In genomic region chr11:65426839-65427690, GRCh38 we compare ENCODE assay signal across 8 cellular contexts. TPM values are rescaled to one million over a fixed set of nuclear protein-coding genes. Genes with fewer than 3 reads are reported as not detected.
DNase-seq lines count a peak whose midpoint lies in the region; ATAC-seq and TF ChIP-seq lines count a peak whose summit lies in the region.

No MANE protein-coding gene starts in this region.

- WGBS in heart right ventricle, 2 donors = 5 to 6% methylated on average over 10 of the region's 10 CpGs

- H3K36me3 Mint-ChIP-seq in activated naive CD4-positive, alpha-beta T cell treated with anti-CD3 and anti-CD28 coated beads, Interleukin-2, amount 50 U/mL, for 72 hours = peaks cover 58 to 63% of the 10 kb centered on the region in 2 donors

- peak; percentile 3 to 10 for ATAC-seq in activated naive CD4-positive, alpha-beta T cell treated with anti-CD3 and anti-CD28 coated beads, Interleukin-2, amount 50 U/mL, for 72 hours
- peak in 4 of 8 donors; percentile 0 to 5 (median 0) for ATAC-seq in heart right ventricle
- peak in 1 of 2 donors; percentile 9 for ATAC-seq in gastrocnemius medialis
- ATAC-seq in HG03469 (IDR thresholded peaks at IDR 0.05; ENCODE audit: unreplicated experiment) = no peak
- no peak for ATAC-seq in GM19035 (IDR thresholded peaks at IDR 0.05; ENCODE audit: unreplicated experiment)

- H3K27me3 ChIP-seq in heart right ventricle (no peaks in the 10 kb centered on the region), gastrocnemius medialis (no peaks in the 10 kb centered on the region)

- H3K9me3 ChIP-seq in heart right ventricle (no peaks in the 10 kb centered on the region), gastrocnemius medialis (no peaks in the 10 kb centered on the region)

- H3K27ac ChIP-seq in heart right ventricle (peak overlapping the region in 9 of 10 donors; percentile 29 to 100 (median 100)), gastrocnemius medialis (peak overlapping the region; percentile 98 to 100 (median 100))

- H3K27ac Mint-ChIP-seq in activated naive CD4-positive, alpha-beta T cell treated with anti-CD3 and anti-CD28 coated beads, Interleukin-2, amount 50 U/mL, for 72 hours = peak overlapping the region; percentile 99 to 100

- no peak for TF ChIP-seq CTCF in NB4 (IDR thresholded peaks at IDR 0.05; ENCODE audit: low read depth, low read length)
- no peak for TF ChIP-seq CTCF in heart right ventricle (IDR thresholded peaks at IDR 0.05)
- TF ChIP-seq CTCF in gastrocnemius medialis (IDR thresholded peaks at IDR 0.05 in 4 of 5, conservative IDR thresholded peaks at IDR 0.05 in 1 of 5) = no peak
- no peak for TF ChIP-seq CTCF in GM13977 (IDR thresholded peaks at IDR 0.05; ENCODE audit: extremely low read depth, insufficient read depth, missing control alignments)

- peaks cover 0 to 10% of the 10 kb centered on the region in 2 donors for H3K9me3 Mint-ChIP-seq in activated naive CD4-positive, alpha-beta T cell treated with anti-CD3 and anti-CD28 coated beads, Interleukin-2, amount 50 U/mL, for 72 hours

- in situ Hi-C loops in gastrocnemius medialis (cut with MboI; ENCODE audit: low sequenced_read_pairs in 4 of 4) = loop anchor here in 2 of 4 donors (10.0 kb wide), 2 partner anchors 48 to 78 kb away; no protein-coding TSS in a partner anchor
- in situ Hi-C loops in GM13977 (cut with MboI; ENCODE audit: low pct_unique_long_range_greater_than_20kb, low sequenced_read_pairs, unreplicated experiment) = loop anchor here (10.0 kb wide), 1 partner anchor 58 kb away; no protein-coding TSS in a partner anchor

- DNase-seq in DMS53 (lab: John Stamatoyannopoulos, UW) (peak; percentile 91), NB4 (ENCODE audit: low read depth) (peak; percentile 33), heart right ventricle (no peak), gastrocnemius medialis (peak in 1 of 2 donors; percentile 61), GM13977 (ENCODE audit: low spot score) (no peak)
- peak in 1 of 2 donors; percentile 70 for DNase-seq in activated naive CD4-positive, alpha-beta T cell treated with anti-CD3 and anti-CD28 coated beads, Interleukin-2, amount 50 U/mL, for 72 hours (ENCODE audit: low spot score in 2 of 2)

- TF ChIP-seq POLR2A in NB4 (IDR thresholded peaks at IDR 0.05; ENCODE audit: extremely low read depth, insufficient read length) (peak; percentile 16), gastrocnemius medialis (IDR thresholded peaks at IDR 0.05) (no peak)

- H3K4me1 ChIP-seq in heart right ventricle (peaks cover 8 to 58% (median 49%) of the 10 kb centered on the region in 9 donors), gastrocnemius medialis (peaks cover 38 to 40% of the 10 kb centered on the region in 2 donors)

- intact Hi-C loops in heart right ventricle (cut with DNase I) (loop anchor here in 1 of 10 donors (2.0 kb wide), 1 partner anchor 78 kb away; no protein-coding TSS in a partner anchor), gastrocnemius medialis (cut with DNase I; ENCODE audit: low total_unique reads) (no loop called here)

- H3K36me3 ChIP-seq in heart right ventricle = peaks cover 0 to 82% (median 41%) of the 10 kb centered on the region in 9 donors
- H3K36me3 ChIP-seq in gastrocnemius medialis = peaks cover 5 to 80% of the 10 kb centered on the region in 2 donors

- peak overlapping the region; percentile 76 for H3K4me3 ChIP-seq in NB4 (ENCODE audit: low read depth, low read length)
- H3K4me3 ChIP-seq in heart right ventricle = peak overlapping the region; percentile 61 to 99 (median 90)
- H3K4me3 ChIP-seq in gastrocnemius medialis = peak overlapping the region; percentile 81 to 95 (median 90)

RNA-seq across cellular contexts. Expression of gene NEAT1, which starts 4.5 kb away (rescaled TPM):
- total RNA-seq in activated naive CD4-positive, alpha-beta T cell treated with anti-CD3 and anti-CD28 coated beads, Interleukin-2, amount 50 U/mL, for 72 hours = 1,000 to 10,000 TPM in 1 of 2 donors, 100 to 1,000 TPM in 1; 836 to 2,329 TPM
- total RNA-seq in heart right ventricle (100 to 1,000 TPM; 284 to 808 (median 432) TPM), gastrocnemius medialis (100 to 1,000 TPM in 1 of 4 donors, 10 to 100 TPM in 3; 24.1 to 472 (median 32.8) TPM)
- 1,000 to 10,000 TPM in 1 of 2 donors, 100 to 1,000 TPM in 1; 103 to 1,899 TPM for polyA plus RNA-seq in heart right ventricle

RNA-seq across cellular contexts. Expression of gene FRMD8, which starts 40.6 kb away (rescaled TPM):
- total RNA-seq in activated naive CD4-positive, alpha-beta T cell treated with anti-CD3 and anti-CD28 coated beads, Interleukin-2, amount 50 U/mL, for 72 hours = 10 to 100 TPM; 39.7 to 53.4 TPM
- total RNA-seq in heart right ventricle (10 to 100 TPM in 6 of 10 donors, 1 to 10 TPM in 4; 6.0 to 16.9 (median 12.2) TPM), gastrocnemius medialis (10 to 100 TPM; 11.5 to 51.7 (median 20.1) TPM)
- polyA plus RNA-seq in heart right ventricle = 10 to 100 TPM in 1 of 2 donors, 1 to 10 TPM in 1; 9.9 to 12.9 TPM

RNA-seq across cellular contexts. Expression of gene SLC25A45, which starts 44.6 kb away (rescaled TPM):
- 10 to 100 TPM in 1 of 2 donors, 1 to 10 TPM in 1; 9.7 to 18.5 TPM for total RNA-seq in activated naive CD4-positive, alpha-beta T cell treated with anti-CD3 and anti-CD28 coated beads, Interleukin-2, amount 50 U/mL, for 72 hours
- 10 to 100 TPM in 1 of 10 donors, 1 to 10 TPM in 9; 4.6 to 12.2 (median 8.3) TPM for total RNA-seq in heart right ventricle
- 10 to 100 TPM in 1 of 2 donors, 1 to 10 TPM in 1; 3.1 to 10.7 TPM for polyA plus RNA-seq in heart right ventricle
- 10 to 100 TPM in 1 of 4 donors, 1 to 10 TPM in 3; 2.6 to 12.4 (median 5.6) TPM for total RNA-seq in gastrocnemius medialis

Comparison
In these comparisons a context has a peak if more than half of its experiments do, and no peak if none do; other contexts are left out.
1. DNase-seq: peak in DMS53 (single experiment) and NB4 (single experiment); none in heart right ventricle (0 of 2) and GM13977 (single experiment).
2. ATAC-seq: peak in activated naive CD4-positive, alpha-beta T cell treated with anti-CD3 and anti-CD28 coated beads, Interleukin-2, amount 50 U/mL, for 72 hours (2 of 2); none in HG03469 (single experiment) and GM19035 (single experiment).
3. Peak in every context shown above with its lines, with median percentiles within 50 percentile points of each other: H3K4me3 ChIP-seq.